ENCODE assay signal across 25 cellular contexts in the genomic region with DNA sequence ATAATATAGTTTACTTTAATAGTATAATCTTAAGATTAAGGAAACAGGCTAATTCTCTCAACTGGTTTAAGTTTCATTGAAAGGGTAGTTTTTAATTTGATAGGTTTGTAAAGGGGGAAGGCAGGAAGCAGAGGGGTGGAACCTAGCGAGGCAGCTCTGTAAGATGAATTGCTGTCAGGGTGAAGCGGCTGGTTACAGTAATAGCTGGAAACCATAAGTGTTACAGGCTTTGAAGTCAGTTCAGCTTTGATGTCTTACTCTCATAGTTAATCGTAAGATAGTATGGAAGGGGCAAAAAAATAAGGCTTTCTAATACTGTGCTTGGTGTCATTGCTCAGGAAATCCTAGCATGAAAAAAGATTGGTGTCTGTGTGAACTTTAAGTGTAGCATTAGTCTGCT.
A peak's percentile ranks its signal among the peaks of the same experiment; 100 is the strongest.
DNase-seq lines count a peak whose midpoint lies in the region; ATAC-seq and TF ChIP-seq lines count a peak whose summit lies in the region.
"Had no signal": no experiment of that assay in that cellular context is flagged by ENCODE, and none has a peak within 500 bp of the region (broad histone marks: within the 10 kb centered on the region; RNA-seq: fewer than 3 reads in every experiment).

No MANE protein-coding gene starts in this region.

- no peak for TF ChIP-seq CTCF in foreskin fibroblast (IDR thresholded peaks at IDR 0.05; ENCODE audit: low read depth, low read length)

- H3K4me3 ChIP-seq in foreskin fibroblast (ENCODE audit: low read depth in 1 of 2, low read length in 2 of 2), result no peak overlapping the region
- H3K4me3 ChIP-seq: coronary artery, testis, vagina had no signal

- CTCF ChIA-PET in activated naive CD4-positive, alpha-beta T cell treated with anti-CD3 and anti-CD28 coated beads, Interleukin-2, amount 10 ng/mL, durations not matched to agents 7 days and 5 days (lab: Charles Lee), result no interaction called here

- H3K4me1 Mint-ChIP-seq in activated naive CD4-positive, alpha-beta T cell treated with anti-CD3 and anti-CD28 coated beads, Interleukin-2, amount 10 ng/mL, durations not matched to agents 7 days and 5 days, result peaks cover 8% of the 10 kb centered on the region
- no peaks in the 10 kb centered on the region for H3K4me1 Mint-ChIP-seq in stimulated activated naive CD8-positive, alpha-beta T cell treated with anti-CD3 and anti-CD28 coated beads, Interleukin-15, amount 100 ng/mL, for 72 hours

- DNase-seq in activated naive CD4-positive, alpha-beta T cell treated with anti-CD3 and anti-CD28 coated beads, Interleukin-2, amount 10 ng/mL, durations not matched to agents 7 days and 5 days, result peak; percentile 23
- DNase-seq in activated naive CD4-positive, alpha-beta T cell (lab: John Stamatoyannopoulos, UW), result no peak
- DNase-seq in amniotic epithelial cell (ENCODE audit: low read depth) (peak; percentile 7), GF-D8 (lab: John Stamatoyannopoulos, UW) (no peak), foreskin fibroblast (no peak)
- no peak for DNase-seq in stimulated activated naive CD8-positive, alpha-beta T cell treated with anti-CD3 and anti-CD28 coated beads, Interleukin-15, amount 100 ng/mL, for 72 hours
- DNase-seq: activated CD4-positive, CD25-positive, alpha-beta regulatory T cell treated with anti-CD3 and anti-CD28 coated beads, Interleukin-2, amount 50 U/mL, for 72 hours; activated CD8-positive, alpha-beta memory T cell treated with anti-CD3 and anti-CD28 coated beads, Interleukin-2, amount 10 ng/mL, durations not matched to agents 7 days and 5 days; anterior cingulate cortex; effector memory CD8-positive, alpha-beta T cell; foreskin keratinocyte; KG1; left colon; mesenchymal stem cell; NCI-H1436; NCI-H2107; NCI-H510A; retina; SIG-M5; stimulated activated CD4-positive, alpha-beta T cell treated with anti-CD3 and anti-CD28 coated beads, Interleukin-2, amount 100 ng/mL, for 24 hours; testis had no signal

- peak; percentile 75 for ATAC-seq in HG02610 (IDR thresholded peaks at IDR 0.05; ENCODE audit: unreplicated experiment)
- peak; percentile 83 for ATAC-seq in stimulated activated naive CD8-positive, alpha-beta T cell treated with anti-CD3 and anti-CD28 coated beads, Interleukin-15, amount 100 ng/mL, for 72 hours
- ATAC-seq: activated CD8-positive, alpha-beta memory T cell treated with anti-CD3 and anti-CD28 coated beads, Interleukin-2, amount 10 ng/mL, durations not matched to agents 7 days and 5 days; effector memory CD8-positive, alpha-beta T cell; foreskin keratinocyte; HCT116 had no signal

- no peak overlapping the region for H3K4me3 Mint-ChIP-seq in activated naive CD4-positive, alpha-beta T cell treated with anti-CD3 and anti-CD28 coated beads, Interleukin-2, amount 10 ng/mL, durations not matched to agents 7 days and 5 days
- no peak overlapping the region for H3K4me3 Mint-ChIP-seq in stimulated activated naive CD8-positive, alpha-beta T cell treated with anti-CD3 and anti-CD28 coated beads, Interleukin-15, amount 100 ng/mL, for 72 hours
- H3K4me3 Mint-ChIP-seq: activated CD8-positive, alpha-beta memory T cell treated with anti-CD3 and anti-CD28 coated beads, Interleukin-2, amount 10 ng/mL, durations not matched to agents 7 days and 5 days; effector memory CD8-positive, alpha-beta T cell had no signal

- H3K27me3 Mint-ChIP-seq in activated naive CD4-positive, alpha-beta T cell treated with anti-CD3 and anti-CD28 coated beads, Interleukin-2, amount 10 ng/mL, durations not matched to agents 7 days and 5 days, result no peaks in the 10 kb centered on the region
- H3K27me3 Mint-ChIP-seq in stimulated activated naive CD8-positive, alpha-beta T cell treated with anti-CD3 and anti-CD28 coated beads, Interleukin-15, amount 100 ng/mL, for 72 hours, result no peaks in the 10 kb centered on the region
- H3K27me3 Mint-ChIP-seq: activated CD8-positive, alpha-beta memory T cell treated with anti-CD3 and anti-CD28 coated beads, Interleukin-2, amount 10 ng/mL, durations not matched to agents 7 days and 5 days; effector memory CD8-positive, alpha-beta T cell had no signal

- H3K36me3 Mint-ChIP-seq in activated naive CD4-positive, alpha-beta T cell treated with anti-CD3 and anti-CD28 coated beads, Interleukin-2, amount 10 ng/mL, durations not matched to agents 7 days and 5 days, result no peaks in the 10 kb centered on the region
- H3K36me3 Mint-ChIP-seq: activated CD8-positive, alpha-beta memory T cell treated with anti-CD3 and anti-CD28 coated beads, Interleukin-2, amount 10 ng/mL, durations not matched to agents 7 days and 5 days had no signal

- no peaks in the 10 kb centered on the region for H3K9me3 Mint-ChIP-seq in activated naive CD4-positive, alpha-beta T cell treated with anti-CD3 and anti-CD28 coated beads, Interleukin-2, amount 10 ng/mL, durations not matched to agents 7 days and 5 days
- H3K9me3 Mint-ChIP-seq in stimulated activated naive CD8-positive, alpha-beta T cell treated with anti-CD3 and anti-CD28 coated beads, Interleukin-15, amount 100 ng/mL, for 72 hours, result no peaks in the 10 kb centered on the region
- H3K9me3 Mint-ChIP-seq: effector memory CD8-positive, alpha-beta T cell had no signal

- no peak overlapping the region for H3K27ac Mint-ChIP-seq in activated naive CD4-positive, alpha-beta T cell treated with anti-CD3 and anti-CD28 coated beads, Interleukin-2, amount 10 ng/mL, durations not matched to agents 7 days and 5 days
- H3K27ac Mint-ChIP-seq in stimulated activated naive CD8-positive, alpha-beta T cell treated with anti-CD3 and anti-CD28 coated beads, Interleukin-15, amount 100 ng/mL, for 72 hours, result no peak overlapping the region
- H3K27ac Mint-ChIP-seq: activated CD8-positive, alpha-beta memory T cell treated with anti-CD3 and anti-CD28 coated beads, Interleukin-2, amount 10 ng/mL, durations not matched to agents 7 days and 5 days; effector memory CD8-positive, alpha-beta T cell had no signal

Comparison
In these comparisons a context has a peak if more than half of its experiments do, and no peak if none do; other contexts are left out.
1. DNase-seq: peak in activated naive CD4-positive, alpha-beta T cell treated with anti-CD3 and anti-CD28 coated beads, Interleukin-2, amount 10 ng/mL, durations not matched to agents 7 days and 5 days (single experiment) and amniotic epithelial cell (single experiment); none in activated naive CD4-positive, alpha-beta T cell (0 of 4), stimulated activated naive CD8-positive, alpha-beta T cell treated with anti-CD3 and anti-CD28 coated beads, Interleukin-15, amount 100 ng/mL, for 72 hours (0 of 2), GF-D8 (single experiment) and foreskin fibroblast (0 of 2).